ENCODE assay signal across 18 cellular contexts in genomic region chr3:69290430-69290829, GRCh38.
"Had no signal": no experiment of that assay in that cellular context is flagged by ENCODE, and none has a peak within 500 bp of the region (broad histone marks: within the 10 kb centered on the region; RNA-seq: fewer than 3 reads in every experiment).

No MANE protein-coding gene starts in this region.

- H3K9me3 Mint-ChIP-seq: activated CD4-positive, alpha-beta T cell treated with anti-CD3 and anti-CD28 coated beads, Interleukin-2, amount 10 ng/mL, durations not matched to agents 7 days and 5 days; activated naive CD4-positive, alpha-beta T cell treated with anti-CD3 and anti-CD28 coated beads, Interleukin-2, amount 50 U/mL, for 24 hours; central memory CD8-positive, alpha-beta T cell had no signal

- H3K27me3 Mint-ChIP-seq: activated CD4-positive, alpha-beta T cell treated with anti-CD3 and anti-CD28 coated beads, Interleukin-2, amount 10 ng/mL, durations not matched to agents 7 days and 5 days; activated naive CD4-positive, alpha-beta T cell treated with anti-CD3 and anti-CD28 coated beads, Interleukin-2, amount 50 U/mL, for 24 hours; central memory CD8-positive, alpha-beta T cell; progenitor cell of endocrine pancreas had no signal

- H3K9me3 ChIP-seq: esophagus squamous epithelium, tibial nerve, vagina had no signal

- ATAC-seq: left colon; stimulated activated naive CD8-positive, alpha-beta T cell treated with anti-CD3 and anti-CD28 coated beads, Interleukin-15, Interleukin-2, amounts not matched to agents 100 U/mL and 50 U/mL, for 24 hours had no signal

- H3K36me3 Mint-ChIP-seq: activated naive CD4-positive, alpha-beta T cell treated with anti-CD3 and anti-CD28 coated beads, Interleukin-2, amount 50 U/mL, for 24 hours had no signal

- H2AFZ ChIP-seq: hepatocyte had no signal

- H3K79me2 ChIP-seq: hepatocyte had no signal

- DNase-seq: activated CD4-positive, alpha-beta T cell treated with anti-CD3 and anti-CD28 coated beads, Interleukin-2, amount 10 ng/mL, durations not matched to agents 7 days and 5 days; activated CD8-positive, alpha-beta memory T cell treated with anti-CD3 and anti-CD28 coated beads, Interleukin-2, amount 50 U/mL, for 4 hours; activated effector memory CD4-positive, alpha-beta T cell treated with Interleukin-2 at 50 U/mL for 16 hours; activated T-cell treated with anti-CD3 and anti-CD28 coated beads, Interleukin-2, amount 50 U/mL, for 48 hours; cortex of kidney; effector CD4-positive, alpha-beta T cell; esophagus squamous epithelium; left colon; stimulated activated naive CD8-positive, alpha-beta T cell treated with anti-CD3 and anti-CD28 coated beads, Interleukin-15, Interleukin-2, amounts not matched to agents 100 U/mL and 50 U/mL, for 24 hours; T-helper 1 cell; T-helper 9 cell had no signal

- H3K4me2 ChIP-seq: hepatocyte had no signal

- H3K27me3 ChIP-seq: esophagus squamous epithelium, hepatocyte, tibial nerve, vagina had no signal

- H3K4me1 ChIP-seq: vagina had no signal

- H3K27ac Mint-ChIP-seq: activated CD4-positive, alpha-beta T cell treated with anti-CD3 and anti-CD28 coated beads, Interleukin-2, amount 10 ng/mL, durations not matched to agents 7 days and 5 days; progenitor cell of endocrine pancreas had no signal

- H3K27ac ChIP-seq: esophagus squamous epithelium, hepatocyte, tibial nerve, vagina had no signal

- H3K4me3 ChIP-seq: esophagus squamous epithelium, hepatocyte, lung, tibial nerve, vagina had no signal

- H3K4me3 Mint-ChIP-seq: activated CD4-positive, alpha-beta T cell treated with anti-CD3 and anti-CD28 coated beads, Interleukin-2, amount 10 ng/mL, durations not matched to agents 7 days and 5 days; activated naive CD4-positive, alpha-beta T cell treated with anti-CD3 and anti-CD28 coated beads, Interleukin-2, amount 50 U/mL, for 24 hours; central memory CD8-positive, alpha-beta T cell had no signal
